ENCODE assay signal across 17 cellular contexts in the genomic region with DNA sequence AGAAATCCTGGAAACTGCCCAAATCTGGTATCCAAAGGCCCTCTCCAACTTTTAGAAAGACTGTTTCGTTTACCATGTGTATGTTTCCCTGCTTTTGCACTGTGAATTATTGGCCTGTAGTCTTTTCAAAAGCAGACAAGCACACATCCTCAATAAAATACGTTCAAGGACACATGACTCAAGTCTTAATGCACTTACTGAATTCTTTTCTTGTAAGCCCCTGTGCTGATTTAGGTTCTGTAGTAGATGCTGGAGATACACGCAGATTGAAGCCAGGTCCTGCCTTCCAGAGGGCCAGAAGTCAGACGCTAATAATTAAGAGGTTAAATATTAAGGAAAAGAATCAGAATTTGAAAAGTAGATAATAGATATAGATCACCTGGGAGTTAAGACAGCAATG.
DNase-seq lines count a peak whose midpoint lies in the region; FAIRE-seq and TF ChIP-seq lines count a peak whose summit lies in the region.
"Had no signal": no experiment of that assay in that cellular context is flagged by ENCODE, and none has a peak within 500 bp of the region (broad histone marks: within the 10 kb centered on the region; RNA-seq: fewer than 3 reads in every experiment).

No MANE protein-coding gene starts in this region.

- H3K4me1 ChIP-seq in astrocyte (ENCODE audit: insufficient read depth, low read length) (no peaks in the 10 kb centered on the region), trophoblast cell (ENCODE audit: control insufficient read depth in 1 of 2, insufficient read depth in 2 of 2, low read length in 2 of 2) (peaks cover 2% of the 10 kb centered on the region in 2 experiments), testis (no peaks in the 10 kb centered on the region)

- peaks cover 4% of the 10 kb centered on the region for H3K9me3 Mint-ChIP-seq in astrocyte (ENCODE audit: unreplicated experiment)
- H3K9me3 Mint-ChIP-seq: CD8-positive, alpha-beta T cell had no signal

- WGBS in trophoblast cell (ENCODE audit: extremely low coverage, insufficient coverage, insufficient read length), result no CpG with 5 or more reads among the region's 4 CpGs
- 79 to 86% methylated on average over 4 of the region's 4 CpGs for WGBS in testis, 2 donors

- H3K36me3 ChIP-seq in astrocyte (ENCODE audit: insufficient read depth, low read length) (no peaks in the 10 kb centered on the region), trophoblast cell (ENCODE audit: control insufficient read depth in 1 of 2, insufficient read depth in 2 of 2, low read length in 2 of 2) (no peaks in the 10 kb centered on the region), testis (ENCODE audit: low read depth, missing control alignments) (no peaks in the 10 kb centered on the region)
- H3K36me3 ChIP-seq: BLaER1 treated with 17β-estradiol and CSF1 and Interleukin-3, amounts not matched to agents 10 nM and 100 nM had no signal

- H3K4ac ChIP-seq in trophoblast cell (ENCODE audit: low read depth, low read length), result no peak overlapping the region

- H2AK5ac ChIP-seq in trophoblast cell (ENCODE audit: low read length), result no peak overlapping the region

- H3K36me3 Mint-ChIP-seq in astrocyte (ENCODE audit: low read depth, unreplicated experiment), result no peaks in the 10 kb centered on the region
- H3K36me3 Mint-ChIP-seq: CD8-positive, alpha-beta T cell had no signal

- FAIRE-seq in astrocyte (lab: Jason Lieb, UNC), result no peak
- FAIRE-seq: GM19239, H1, HTR-8/SVneo had no signal

- H2AFZ ChIP-seq in astrocyte (ENCODE audit: low read depth, low read length) (no peak overlapping the region), trophoblast cell (ENCODE audit: insufficient read depth, low read length, poor library complexity) (no peak overlapping the region)

- no peaks in the 10 kb centered on the region for H3K79me2 ChIP-seq in astrocyte (ENCODE audit: insufficient read depth, low read length)
- no peaks in the 10 kb centered on the region for H3K79me2 ChIP-seq in trophoblast cell (ENCODE audit: control insufficient read depth, insufficient read depth, low read length, poor library complexity)

- DNase-seq in DMS79 treated with DMSO at 0.1 percent for 48 hours (lab: John Stamatoyannopoulos, UW) (peak; percentile 11), DMS79 (lab: John Stamatoyannopoulos, UW) (no peak), NCI-H446 treated with DMSO at 0.1 percent for 48 hours (lab: John Stamatoyannopoulos, UW) (peak; percentile 32), astrocyte (ENCODE audit: low read depth) (no peak), trophoblast cell (no peak), testis (no peak), hypothalamus (lab: John Stamatoyannopoulos, UW) (no peak)
- DNase-seq: 8988T; Calu3; CD8-positive, alpha-beta T cell; GF-D8; H9; IMR-90 had no signal

- no peak overlapping the region for H3K4me3 Mint-ChIP-seq in astrocyte (ENCODE audit: unreplicated experiment)
- H3K4me3 Mint-ChIP-seq: CD8-positive, alpha-beta T cell; H9 had no signal

- H3K9ac ChIP-seq in astrocyte (ENCODE audit: low read length) (no peak overlapping the region), trophoblast cell (ENCODE audit: low read length) (no peak overlapping the region)
- H3K9ac ChIP-seq: BLaER1 treated with 17β-estradiol and CSF1 and Interleukin-3, amounts not matched to agents 10 nM and 100 nM had no signal

- no peak for TF ChIP-seq POLR2A in testis (IDR thresholded peaks at IDR 0.05)

- peak overlapping the region; percentile 8 for H2BK5ac ChIP-seq in trophoblast cell (ENCODE audit: low read depth, low read length, poor library complexity)

- H3K4me3 ChIP-seq in astrocyte (ENCODE audit: insufficient read depth, low read depth, low read length), result no peak overlapping the region
- no peak overlapping the region for H3K4me3 ChIP-seq in trophoblast cell (ENCODE audit: low read depth, low read length)
- no peak overlapping the region for H3K4me3 ChIP-seq in testis
- H3K4me3 ChIP-seq: BLaER1 treated with 17β-estradiol and CSF1 and Interleukin-3, amounts not matched to agents 10 nM and 100 nM had no signal

- no peaks in the 10 kb centered on the region for H3K27me3 ChIP-seq in astrocyte (ENCODE audit: insufficient read depth, low read length)
- H3K27me3 ChIP-seq in trophoblast cell (ENCODE audit: insufficient read depth, low read length), result no peaks in the 10 kb centered on the region
- H3K27me3 ChIP-seq in testis, result no peaks in the 10 kb centered on the region
- H3K27me3 ChIP-seq: BLaER1 treated with 17β-estradiol and CSF1 and Interleukin-3, amounts not matched to agents 10 nM and 100 nM had no signal

- peaks cover 6% of the 10 kb centered on the region for H3K79me1 ChIP-seq in trophoblast cell (ENCODE audit: low read length)

- TF ChIP-seq CTCF in astrocyte (IDR thresholded peaks at IDR 0.05; ENCODE audit: insufficient read depth, low read depth, low read length) (no peak), testis (IDR thresholded peaks at IDR 0.05) (no peak)

- H3K18ac ChIP-seq in trophoblast cell (ENCODE audit: low read length), result no peak overlapping the region

- H2BK12ac ChIP-seq in trophoblast cell (ENCODE audit: low read length), result no peak overlapping the region

- intact Hi-C loops in testis (cut with DNase I; ENCODE audit: low total_unique reads), result no loop called here

- no peak overlapping the region for H4K8ac ChIP-seq in trophoblast cell (ENCODE audit: low read depth, low read length)

- H3K4me2 ChIP-seq in astrocyte (ENCODE audit: low read length) (no peak overlapping the region), trophoblast cell (ENCODE audit: low read length) (no peak overlapping the region)
- H3K4me2 ChIP-seq: BLaER1 treated with 17β-estradiol and CSF1 and Interleukin-3, amounts not matched to agents 10 nM and 100 nM had no signal

- H2BK120ac ChIP-seq in trophoblast cell (ENCODE audit: insufficient read depth, low read length, poor library complexity), result peak overlapping the region; percentile 59

- peak overlapping the region; percentile 54 for H3K27ac Mint-ChIP-seq in astrocyte (ENCODE audit: unreplicated experiment)
- H3K27ac Mint-ChIP-seq: CD8-positive, alpha-beta T cell; H9 had no signal

- H3K27ac ChIP-seq in astrocyte (ENCODE audit: low read depth, low read length) (no peak overlapping the region), trophoblast cell (ENCODE audit: low read depth, low read length) (no peak overlapping the region), testis (no peak overlapping the region)
- H3K27ac ChIP-seq: BLaER1 treated with 17β-estradiol and CSF1 and Interleukin-3, amounts not matched to agents 10 nM and 100 nM had no signal

- no peak overlapping the region for H3K14ac ChIP-seq in trophoblast cell (ENCODE audit: low read length)

- H4K91ac ChIP-seq in trophoblast cell (ENCODE audit: low read depth, low read length), result peak overlapping the region; percentile 16

- no peak overlapping the region for H3K23ac ChIP-seq in trophoblast cell (ENCODE audit: low read length)

- peaks cover 8% of the 10 kb centered on the region for H3K27me3 Mint-ChIP-seq in astrocyte (ENCODE audit: low read depth, unreplicated experiment)

- no peaks in the 10 kb centered on the region for H4K20me1 ChIP-seq in astrocyte (ENCODE audit: insufficient read depth, low read length)
- H4K20me1 ChIP-seq: BLaER1 treated with 17β-estradiol and CSF1 and Interleukin-3, amounts not matched to agents 10 nM and 100 nM had no signal

- peaks cover 8% of the 10 kb centered on the region for H3K4me1 Mint-ChIP-seq in astrocyte (ENCODE audit: low read depth, unreplicated experiment)
- H3K4me1 Mint-ChIP-seq: H9 had no signal

- H4K12ac ChIP-seq in trophoblast cell (ENCODE audit: low read depth, low read length), result no peak overlapping the region

- H3K9me3 ChIP-seq in astrocyte (ENCODE audit: insufficient read depth, low read depth, low read length) (peaks cover 2% of the 10 kb centered on the region), trophoblast cell (ENCODE audit: insufficient read depth, low read depth, low read length) (no peaks in the 10 kb centered on the region), testis (no peaks in the 10 kb centered on the region)

Comparison
In these comparisons a context has a peak if more than half of its experiments do, and no peak if none do; other contexts are left out.
1. DNase-seq: peak in DMS79 treated with DMSO at 0.1 percent for 48 hours (single experiment) and NCI-H446 treated with DMSO at 0.1 percent for 48 hours (single experiment); none in DMS79 (single experiment), astrocyte (single experiment), trophoblast cell (0 of 2), testis (single experiment) and hypothalamus (0 of 51).